8 cellular contexts compared by ENCODE assay signal in genomic region chr3:30578479-30578878, GRCh38. TPM values are rescaled to one million over a fixed set of nuclear protein-coding genes. Genes with fewer than 3 reads are reported as not detected.
DNase-seq lines count a peak whose midpoint lies in the region; ATAC-seq and TF ChIP-seq lines count a peak whose summit lies in the region.

No MANE protein-coding gene starts in this region.

- H3K36me3 Mint-ChIP-seq in Caco-2 (ENCODE audit: insufficient read depth, unreplicated experiment) = peaks cover 5% of the 10 kb centered on the region
- no peaks in the 10 kb centered on the region for H3K36me3 Mint-ChIP-seq in chondrocyte (ENCODE audit: low read depth)
- H3K36me3 Mint-ChIP-seq in natural killer cell treated with Interleukin-12 subunit alpha and Interleukin-12 subunit beta and Interleukin-15 and Interleukin-18, amount 100 ng/mL, for 72 hours = no peaks in the 10 kb centered on the region
- peaks cover 2% of the 10 kb centered on the region for H3K36me3 Mint-ChIP-seq in activated T-helper 1 cell treated with anti-CD3 and anti-CD28 coated beads, Interleukin-12 subunit alpha, Interleukin-12 subunit beta, Interleukin-2, Interleukin-4 antibody, amounts not matched to agents 30 ng/mL and 10 ng/mL and 1 ng/mL, durations not matched to agents 14 hours and 24 hours and 36 hours (ENCODE audit: low read depth)
- no peaks in the 10 kb centered on the region for H3K36me3 Mint-ChIP-seq in activated CD4-positive, alpha-beta T cell treated with anti-CD3 and anti-CD28 coated beads, Interleukin-2, amount 10 ng/mL, durations not matched to agents 24 days and 14 days (ENCODE audit: low read depth)

- peaks cover 54% of the 10 kb centered on the region for H3K4me1 ChIP-seq in Caco-2

- POLR2A ChIA-PET in Caco-2 (lab: Charles Lee) = interaction anchor here (0.6 kb wide), 1 partner anchor 320 kb away, joined by 3 read pairs; no protein-coding TSS in a partner anchor

- H3K4me1 Mint-ChIP-seq in Caco-2 (ENCODE audit: low read depth, unreplicated experiment) (peaks cover 23% of the 10 kb centered on the region), chondrocyte (ENCODE audit: low read depth) (peaks cover 25% of the 10 kb centered on the region)
- peaks cover 11 to 12% of the 10 kb centered on the region in 2 donors for H3K4me1 Mint-ChIP-seq in natural killer cell treated with Interleukin-12 subunit alpha and Interleukin-12 subunit beta and Interleukin-15 and Interleukin-18, amount 100 ng/mL, for 72 hours (ENCODE audit: low read depth in 2 of 2)
- peaks cover 13% of the 10 kb centered on the region for H3K4me1 Mint-ChIP-seq in activated T-helper 1 cell treated with anti-CD3 and anti-CD28 coated beads, Interleukin-12 subunit alpha, Interleukin-12 subunit beta, Interleukin-2, Interleukin-4 antibody, amounts not matched to agents 30 ng/mL and 10 ng/mL and 1 ng/mL, durations not matched to agents 14 hours and 24 hours and 36 hours (ENCODE audit: low read depth)
- peaks cover 2% of the 10 kb centered on the region for H3K4me1 Mint-ChIP-seq in activated CD4-positive, alpha-beta T cell treated with anti-CD3 and anti-CD28 coated beads, Interleukin-2, amount 10 ng/mL, durations not matched to agents 24 days and 14 days

- CTCF ChIA-PET in Caco-2 (lab: Charles Lee) = no interaction called here

- intact Hi-C loops in Caco-2 (cut with micrococcal nuclease; ENCODE audit: unreplicated experiment) = no loop called here
- intact Hi-C loops in activated T-helper 1 cell treated with anti-CD3 and anti-CD28 coated beads, Interleukin-12 subunit alpha, Interleukin-12 subunit beta, Interleukin-2, Interleukin-4 antibody, amounts not matched to agents 30 ng/mL and 10 ng/mL and 1 ng/mL, durations not matched to agents 14 hours and 24 hours and 36 hours (cut with micrococcal nuclease) = no loop called here
- intact Hi-C loops in activated CD4-positive, alpha-beta T cell treated with anti-CD3 and anti-CD28 coated beads, Interleukin-2, amount 10 ng/mL, durations not matched to agents 24 days and 14 days (cut with micrococcal nuclease) = no loop called here

- DNase-seq in Caco-2 (peak; percentile 52 to 66), chondrocyte (ENCODE audit: low spot score) (no peak), SHP77 treated with DMSO at 0.1 percent for 48 hours (lab: John Stamatoyannopoulos, UW) (no peak)
- DNase-seq in natural killer cell treated with Interleukin-12 subunit alpha and Interleukin-12 subunit beta and Interleukin-15 and Interleukin-18, amount 100 ng/mL, for 72 hours (ENCODE audit: low spot score) = no peak
- no peak for DNase-seq in activated T-helper 1 cell treated with anti-CD3 and anti-CD28 coated beads, Interleukin-12 subunit alpha, Interleukin-12 subunit beta, Interleukin-2, Interleukin-4 antibody, amounts not matched to agents 30 ng/mL and 10 ng/mL and 1 ng/mL, durations not matched to agents 14 hours and 24 hours and 36 hours (ENCODE audit: low spot score)
- DNase-seq in activated CD4-positive, alpha-beta T cell treated with anti-CD3 and anti-CD28 coated beads, Interleukin-2, amount 10 ng/mL, durations not matched to agents 24 days and 14 days = no peak

- no peak for TF ChIP-seq CTCF in Caco-2 (IDR thresholded peaks at IDR 0.05; ENCODE audit: insufficient read depth in 1 of 2, low read depth in 1 of 2, low read length in 1 of 2, severe bottlenecking in 1 of 2, unreplicated experiment in 1 of 2)
- TF ChIP-seq CTCF in chondrocyte (IDR thresholded peaks at IDR 0.05) = no peak

- H3K4me3 Mint-ChIP-seq in Caco-2 (ENCODE audit: unreplicated experiment) = peak overlapping the region; percentile 47
- no peak overlapping the region for H3K4me3 Mint-ChIP-seq in chondrocyte (ENCODE audit: unreplicated experiment)
- H3K4me3 Mint-ChIP-seq in natural killer cell treated with Interleukin-12 subunit alpha and Interleukin-12 subunit beta and Interleukin-15 and Interleukin-18, amount 100 ng/mL, for 72 hours = no peak overlapping the region
- no peak overlapping the region for H3K4me3 Mint-ChIP-seq in activated T-helper 1 cell treated with anti-CD3 and anti-CD28 coated beads, Interleukin-12 subunit alpha, Interleukin-12 subunit beta, Interleukin-2, Interleukin-4 antibody, amounts not matched to agents 30 ng/mL and 10 ng/mL and 1 ng/mL, durations not matched to agents 14 hours and 24 hours and 36 hours
- H3K4me3 Mint-ChIP-seq in activated CD4-positive, alpha-beta T cell treated with anti-CD3 and anti-CD28 coated beads, Interleukin-2, amount 10 ng/mL, durations not matched to agents 24 days and 14 days = no peak overlapping the region

- no peaks in the 10 kb centered on the region for H3K27me3 ChIP-seq in Caco-2 (replicated peaks; ENCODE audit: control insufficient read depth, insufficient read depth, low read length)

- no peaks in the 10 kb centered on the region; the same call in 1 of the 2 replicates for H3K9me3 ChIP-seq in Caco-2

- H3K9me3 Mint-ChIP-seq in Caco-2 (ENCODE audit: unreplicated experiment) = peaks cover 18% of the 10 kb centered on the region
- no peaks in the 10 kb centered on the region for H3K9me3 Mint-ChIP-seq in chondrocyte (ENCODE audit: low read depth)
- no peaks in the 10 kb centered on the region for H3K9me3 Mint-ChIP-seq in natural killer cell treated with Interleukin-12 subunit alpha and Interleukin-12 subunit beta and Interleukin-15 and Interleukin-18, amount 100 ng/mL, for 72 hours
- peaks cover 5% of the 10 kb centered on the region for H3K9me3 Mint-ChIP-seq in activated T-helper 1 cell treated with anti-CD3 and anti-CD28 coated beads, Interleukin-12 subunit alpha, Interleukin-12 subunit beta, Interleukin-2, Interleukin-4 antibody, amounts not matched to agents 30 ng/mL and 10 ng/mL and 1 ng/mL, durations not matched to agents 14 hours and 24 hours and 36 hours
- H3K9me3 Mint-ChIP-seq in activated CD4-positive, alpha-beta T cell treated with anti-CD3 and anti-CD28 coated beads, Interleukin-2, amount 10 ng/mL, durations not matched to agents 24 days and 14 days = no peaks in the 10 kb centered on the region

- H3K27ac Mint-ChIP-seq in Caco-2 (ENCODE audit: unreplicated experiment) = peak overlapping the region; percentile 83
- H3K27ac Mint-ChIP-seq in chondrocyte (ENCODE audit: unreplicated experiment) = peak overlapping the region; percentile 58
- no peak overlapping the region for H3K27ac Mint-ChIP-seq in natural killer cell treated with Interleukin-12 subunit alpha and Interleukin-12 subunit beta and Interleukin-15 and Interleukin-18, amount 100 ng/mL, for 72 hours
- no peak overlapping the region for H3K27ac Mint-ChIP-seq in activated T-helper 1 cell treated with anti-CD3 and anti-CD28 coated beads, Interleukin-12 subunit alpha, Interleukin-12 subunit beta, Interleukin-2, Interleukin-4 antibody, amounts not matched to agents 30 ng/mL and 10 ng/mL and 1 ng/mL, durations not matched to agents 14 hours and 24 hours and 36 hours
- H3K27ac Mint-ChIP-seq in activated CD4-positive, alpha-beta T cell treated with anti-CD3 and anti-CD28 coated beads, Interleukin-2, amount 10 ng/mL, durations not matched to agents 24 days and 14 days = no peak overlapping the region

- H3K27me3 Mint-ChIP-seq in Caco-2 (ENCODE audit: insufficient read depth, unreplicated experiment) (no peaks in the 10 kb centered on the region), chondrocyte (ENCODE audit: low read depth) (no peaks in the 10 kb centered on the region)
- no peaks in the 10 kb centered on the region for H3K27me3 Mint-ChIP-seq in natural killer cell treated with Interleukin-12 subunit alpha and Interleukin-12 subunit beta and Interleukin-15 and Interleukin-18, amount 100 ng/mL, for 72 hours
- H3K27me3 Mint-ChIP-seq in activated T-helper 1 cell treated with anti-CD3 and anti-CD28 coated beads, Interleukin-12 subunit alpha, Interleukin-12 subunit beta, Interleukin-2, Interleukin-4 antibody, amounts not matched to agents 30 ng/mL and 10 ng/mL and 1 ng/mL, durations not matched to agents 14 hours and 24 hours and 36 hours (ENCODE audit: insufficient read depth) = no peaks in the 10 kb centered on the region
- H3K27me3 Mint-ChIP-seq in activated CD4-positive, alpha-beta T cell treated with anti-CD3 and anti-CD28 coated beads, Interleukin-2, amount 10 ng/mL, durations not matched to agents 24 days and 14 days = no peaks in the 10 kb centered on the region

- peak; percentile 28 for ATAC-seq in HG03432 (IDR thresholded peaks at IDR 0.05; ENCODE audit: unreplicated experiment)
- ATAC-seq in natural killer cell treated with Interleukin-12 subunit alpha and Interleukin-12 subunit beta and Interleukin-15 and Interleukin-18, amount 100 ng/mL, for 72 hours = peak; percentile 58 to 63
- no peak for ATAC-seq in HG03469 (IDR thresholded peaks at IDR 0.05; ENCODE audit: unreplicated experiment)

- no peak overlapping the region for H3K4me3 ChIP-seq in Caco-2 (ENCODE audit: low read depth, low read length)

- BruUV-seq in Caco-2 (replicated peaks; lab: Mats Ljungman, UMichigan) = no TSS peak

- H3K36me3 ChIP-seq in Caco-2 (ENCODE audit: control insufficient read depth, insufficient read depth, low read length) = no peaks in the 10 kb centered on the region

RNA-seq across cellular contexts. Expression of gene TGFBR2, which starts 27.9 kb away (rescaled TPM):
- 40.5 and 41.9 TPM in 2 replicates for total RNA-seq in Caco-2 (2022)
- 25.7 to 52.2 TPM (median 28.4 TPM) in 3 replicates for total RNA-seq in chondrocyte
- total RNA-seq in natural killer cell treated with Interleukin-12 subunit alpha and Interleukin-12 subunit beta and Interleukin-15 and Interleukin-18, amount 100 ng/mL, for 72 hours = 10 to 100 TPM; 37.3 to 38.6 TPM
- 58.2 and 59.6 TPM in 2 replicates for total RNA-seq in activated T-helper 1 cell treated with anti-CD3 and anti-CD28 coated beads, Interleukin-12 subunit alpha, Interleukin-12 subunit beta, Interleukin-2, Interleukin-4 antibody, amounts not matched to agents 30 ng/mL and 10 ng/mL and 1 ng/mL, durations not matched to agents 14 hours and 24 hours and 36 hours
- total RNA-seq in activated CD4-positive, alpha-beta T cell treated with anti-CD3 and anti-CD28 coated beads, Interleukin-2, amount 10 ng/mL, durations not matched to agents 24 days and 14 days = 45.3 and 47.6 TPM in 2 replicates

Comparison
In these comparisons a context has a peak if more than half of its experiments do, and no peak if none do; other contexts are left out.
1. DNase-seq: peak in Caco-2 (2 of 2); none in chondrocyte (single experiment), natural killer cell treated with Interleukin-12 subunit alpha and Interleukin-12 subunit beta and Interleukin-15 and Interleukin-18, amount 100 ng/mL, for 72 hours (single experiment), SHP77 treated with DMSO at 0.1 percent for 48 hours (single experiment), activated T-helper 1 cell treated with anti-CD3 and anti-CD28 coated beads, Interleukin-12 subunit alpha, Interleukin-12 subunit beta, Interleukin-2, Interleukin-4 antibody, amounts not matched to agents 30 ng/mL and 10 ng/mL and 1 ng/mL, durations not matched to agents 14 hours and 24 hours and 36 hours (single experiment) and activated CD4-positive, alpha-beta T cell treated with anti-CD3 and anti-CD28 coated beads, Interleukin-2, amount 10 ng/mL, durations not matched to agents 24 days and 14 days (single experiment).
2. H3K27ac Mint-ChIP-seq: peak in Caco-2 (single experiment) and chondrocyte (single experiment); none in natural killer cell treated with Interleukin-12 subunit alpha and Interleukin-12 subunit beta and Interleukin-15 and Interleukin-18, amount 100 ng/mL, for 72 hours (0 of 2), activated T-helper 1 cell treated with anti-CD3 and anti-CD28 coated beads, Interleukin-12 subunit alpha, Interleukin-12 subunit beta, Interleukin-2, Interleukin-4 antibody, amounts not matched to agents 30 ng/mL and 10 ng/mL and 1 ng/mL, durations not matched to agents 14 hours and 24 hours and 36 hours (single experiment) and activated CD4-positive, alpha-beta T cell treated with anti-CD3 and anti-CD28 coated beads, Interleukin-2, amount 10 ng/mL, durations not matched to agents 24 days and 14 days (single experiment).